ENCODE assay signal across 29 cellular contexts in genomic region chr14:59207506-59207933, GRCh38. TPM values are rescaled to one million over a fixed set of nuclear protein-coding genes. Genes with fewer than 3 reads are reported as not detected.
DNase-seq lines count a peak whose midpoint lies in the region; ATAC-seq, FAIRE-seq and TF ChIP-seq lines count a peak whose summit lies in the region.
"Had no signal": no experiment of that assay in that cellular context is flagged by ENCODE, and none has a peak within 500 bp of the region (broad histone marks: within the 10 kb centered on the region; RNA-seq: fewer than 3 reads in every experiment).

No MANE protein-coding gene starts in this region.

- DNase-seq in GM12865 (ENCODE audit: low read depth) (peak; percentile 59), astrocyte (ENCODE audit: low read depth) (no peak), amniotic stem cell (lab: John Stamatoyannopoulos, UW) (no peak), KG1 (lab: John Stamatoyannopoulos, UW) (no peak), tibial artery (no peak)
- DNase-seq: activated CD4-positive, alpha-beta T cell treated with anti-CD3 and anti-CD28 coated beads for 4 hours; activated naive CD8-positive, alpha-beta T cell treated with anti-CD3 and anti-CD28 coated beads for 36 hours; body of pancreas; Calu3; effector memory CD8-positive, alpha-beta T cell; gastrocnemius medialis; H7; hippocampal formation; left ventricle myocardium inferior; midbrain; NCI-H2081 treated with DMSO at 0.1 percent for 48 hours; NK-92 treated with Interleukin-12 subunit alpha and Interleukin-12 subunit beta, amount 100 ng/mL, for 24 hours; Peyer's patch; right lobe of liver; stimulated activated CD4-positive, alpha-beta T cell treated with anti-CD3 and anti-CD28 coated beads, Interleukin-15, amount 100 ng/mL, for 24 hours; T-helper 17 cell; testis had no signal

- H3K27ac Mint-ChIP-seq in astrocyte (ENCODE audit: unreplicated experiment), result peak overlapping the region; percentile 8
- H3K27ac Mint-ChIP-seq: activated naive CD8-positive, alpha-beta T cell treated with anti-CD3 and anti-CD28 coated beads for 36 hours; effector memory CD8-positive, alpha-beta T cell; nephron; T-helper 17 cell had no signal

- H3K4me3 Mint-ChIP-seq in astrocyte (ENCODE audit: unreplicated experiment), result no peak overlapping the region
- H3K4me3 Mint-ChIP-seq: activated naive CD8-positive, alpha-beta T cell treated with anti-CD3 and anti-CD28 coated beads for 36 hours; effector memory CD8-positive, alpha-beta T cell; nephron; T-helper 17 cell had no signal

- no peaks in the 10 kb centered on the region for H3K36me3 ChIP-seq in astrocyte (ENCODE audit: insufficient read depth, low read length)
- H3K36me3 ChIP-seq in tibial artery, result no peaks in the 10 kb centered on the region
- H3K36me3 ChIP-seq: gastrocnemius medialis, left ventricle myocardium inferior, Peyer's patch, right lobe of liver had no signal

- ATAC-seq in GM18907 (IDR thresholded peaks at IDR 0.05; ENCODE audit: unreplicated experiment) (peak; percentile 60), HG02759 (IDR thresholded peaks at IDR 0.05; ENCODE audit: unreplicated experiment) (peak; percentile 68), GM21737 (IDR thresholded peaks at IDR 0.05; ENCODE audit: unreplicated experiment) (no peak)
- ATAC-seq: body of pancreas; effector memory CD8-positive, alpha-beta T cell; esophagus mucosa; gastrocnemius medialis; right lobe of liver; T-helper 17 cell had no signal

- H4K20me1 ChIP-seq in astrocyte (ENCODE audit: insufficient read depth, low read length), result peaks cover 10% of the 10 kb centered on the region

- H3K4me1 Mint-ChIP-seq in astrocyte (ENCODE audit: low read depth, unreplicated experiment), result peaks cover 14% of the 10 kb centered on the region

- no peaks in the 10 kb centered on the region for H3K9me3 ChIP-seq in astrocyte (ENCODE audit: insufficient read depth, low read depth, low read length)
- H3K9me3 ChIP-seq in tibial artery, result no peaks in the 10 kb centered on the region
- H3K9me3 ChIP-seq: body of pancreas, gastrocnemius medialis, left ventricle myocardium inferior, Peyer's patch, right lobe of liver, testis had no signal

- H3K79me2 ChIP-seq in astrocyte (ENCODE audit: insufficient read depth, low read length), result peaks cover 44% of the 10 kb centered on the region

- TF ChIP-seq CTCF in GM12865 (IDR thresholded peaks at IDR 0.05; ENCODE audit: insufficient read depth, low read depth, low read length, missing control alignments) (no peak), astrocyte (IDR thresholded peaks at IDR 0.05; ENCODE audit: insufficient read depth, low read depth, low read length) (no peak), tibial artery (IDR thresholded peaks at IDR 0.05) (no peak)

- H3K27ac ChIP-seq in astrocyte (ENCODE audit: low read depth, low read length) (peak overlapping the region; percentile 38), tibial artery (peak overlapping the region in 1 of 2 donors; percentile 24)
- H3K27ac ChIP-seq: body of pancreas, C4-2B, gastrocnemius medialis, HL-60, left ventricle myocardium inferior, Peyer's patch, right lobe of liver, testis had no signal

- H3K4me2 ChIP-seq in astrocyte (ENCODE audit: low read length), result no peak overlapping the region

- peak overlapping the region; percentile 33 for H3K4me3 ChIP-seq in GM12865 (ENCODE audit: low read depth, low read length)
- H3K4me3 ChIP-seq in astrocyte (ENCODE audit: insufficient read depth, low read depth, low read length), result no peak overlapping the region
- H3K4me3 ChIP-seq in tibial artery, result no peak overlapping the region
- H3K4me3 ChIP-seq: body of pancreas, gastrocnemius medialis, left ventricle myocardium inferior, Peyer's patch, right lobe of liver, testis had no signal

- H3K4me1 ChIP-seq in astrocyte (ENCODE audit: insufficient read depth, low read length) (peaks cover 10% of the 10 kb centered on the region), tibial artery (peaks cover 0 to 66% (median 30%) of the 10 kb centered on the region in 4 donors)
- H3K4me1 ChIP-seq: Peyer's patch had no signal

- H3K36me3 Mint-ChIP-seq in astrocyte (ENCODE audit: low read depth, unreplicated experiment), result no peaks in the 10 kb centered on the region
- H3K36me3 Mint-ChIP-seq: activated naive CD8-positive, alpha-beta T cell treated with anti-CD3 and anti-CD28 coated beads for 36 hours had no signal

- H3K9ac ChIP-seq in astrocyte (ENCODE audit: low read length), result no peak overlapping the region

- no peaks in the 10 kb centered on the region for H3K9me3 Mint-ChIP-seq in astrocyte (ENCODE audit: unreplicated experiment)
- H3K9me3 Mint-ChIP-seq: activated naive CD8-positive, alpha-beta T cell treated with anti-CD3 and anti-CD28 coated beads for 36 hours; effector memory CD8-positive, alpha-beta T cell; nephron had no signal

- no peaks in the 10 kb centered on the region for H3K27me3 ChIP-seq in astrocyte (ENCODE audit: insufficient read depth, low read length)
- H3K27me3 ChIP-seq in tibial artery, result no peaks in the 10 kb centered on the region
- H3K27me3 ChIP-seq: body of pancreas, gastrocnemius medialis, Peyer's patch, right lobe of liver, testis had no signal

- FAIRE-seq in astrocyte (lab: Jason Lieb, UNC), result peak; percentile 43

- H2AFZ ChIP-seq in astrocyte (ENCODE audit: low read depth, low read length), result no peak overlapping the region

- intact Hi-C loops in tibial artery (cut with DNase I; ENCODE audit: low total_unique reads), result no loop called here

- no peaks in the 10 kb centered on the region for H3K27me3 Mint-ChIP-seq in astrocyte (ENCODE audit: low read depth, unreplicated experiment)
- H3K27me3 Mint-ChIP-seq: activated naive CD8-positive, alpha-beta T cell treated with anti-CD3 and anti-CD28 coated beads for 36 hours; effector memory CD8-positive, alpha-beta T cell; T-helper 17 cell had no signal

RNA-seq across cellular contexts. Expression of gene DAAM1, which starts 19.1 kb away (rescaled TPM):
- total RNA-seq in astrocyte, result 38.0 and 44.8 TPM in 2 replicates
